Comparison of ENCODE assay signal across 20 cellular contexts in the genomic region with DNA sequence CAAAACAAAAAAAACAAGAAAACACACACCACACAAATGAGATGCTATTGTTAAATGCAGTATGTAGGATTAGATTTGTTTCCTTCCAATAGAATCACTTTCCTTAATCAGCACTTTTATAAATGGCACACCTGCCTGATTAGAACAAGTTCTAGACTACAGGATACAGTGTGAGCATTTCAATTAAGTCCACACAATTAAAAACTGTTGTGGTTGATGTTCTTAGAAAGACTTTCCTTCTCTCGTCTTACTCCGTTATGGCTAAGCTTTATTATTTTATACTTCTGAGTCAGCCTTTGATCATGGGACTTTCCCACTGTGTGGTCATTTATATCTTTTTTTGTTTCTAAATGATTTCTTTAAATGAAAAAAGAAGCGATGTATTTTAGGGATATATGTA.
DNase-seq lines count a peak whose midpoint lies in the region; ATAC-seq and TF ChIP-seq lines count a peak whose summit lies in the region.
"Had no signal": no experiment of that assay in that cellular context is flagged by ENCODE, and none has a peak within 500 bp of the region (broad histone marks: within the 10 kb centered on the region; RNA-seq: fewer than 3 reads in every experiment).

No MANE protein-coding gene starts in this region.

- H3K4me1 ChIP-seq in GM23248 (ENCODE audit: insufficient read depth) (peaks cover 22% of the 10 kb centered on the region), SK-N-SH (ENCODE audit: control insufficient read depth in 1 of 2, insufficient read depth in 2 of 2, low read depth in 1 of 2, low read length in 1 of 2) (peaks cover 24 to 35% of the 10 kb centered on the region in 2 experiments; a peak in 3 of 4 replicates), smooth muscle cell (ENCODE audit: low read depth) (peaks cover 10% of the 10 kb centered on the region)

- in situ Hi-C loops in GM23248 (cut with MboI): no loop called here

- no peaks in the 10 kb centered on the region for H3K9me3 ChIP-seq in GM23248 (ENCODE audit: low read depth)
- H3K9me3 ChIP-seq in SK-N-SH: no peaks in the 10 kb centered on the region
- no peaks in the 10 kb centered on the region for H3K9me3 ChIP-seq in smooth muscle cell (replicated peaks; ENCODE audit: low read depth)
- H3K9me3 ChIP-seq: gastroesophageal sphincter had no signal

- no peak for TF ChIP-seq EP300 in SK-N-SH (IDR thresholded peaks at IDR 0.05; ENCODE audit: borderline replicate concordance in 1 of 2, low read depth in 1 of 2, low read length in 1 of 2)

- 34 to 43% methylated on average over 3 of the region's 3 CpGs for WGBS in GM23248 (ENCODE audit: low coverage in 1 of 2, low lambda C conversion rate in 2 of 2, missing lambda C conversion rate in 2 of 2), 2 experiments
- 17% methylated on average over 3 of the region's 3 CpGs for WGBS in SK-N-SH (ENCODE audit: low lambda C conversion rate)
- WGBS in smooth muscle cell (ENCODE audit: low lambda C conversion rate): 78% methylated on average over 3 of the region's 3 CpGs

- TF ChIP-seq RAD21 in SK-N-SH (IDR thresholded peaks at IDR 0.05; ENCODE audit: low read length): no peak

- H3K36me3 ChIP-seq in GM23248 (ENCODE audit: low read depth) (no peaks in the 10 kb centered on the region), SK-N-SH (replicated peaks in 1 of 2; ENCODE audit: control insufficient read depth in 1 of 2, insufficient read depth in 2 of 2, low read length in 1 of 2) (no peaks in the 10 kb centered on the region), smooth muscle cell (ENCODE audit: low read depth) (no peaks in the 10 kb centered on the region)
- H3K36me3 ChIP-seq: gastroesophageal sphincter had no signal

- H3K4me2 ChIP-seq in GM23248 (ENCODE audit: unreplicated experiment): peak overlapping the region; percentile 24
- peak overlapping the region; percentile 59 for H3K4me2 ChIP-seq in SK-N-SH
- H3K4me2 ChIP-seq in smooth muscle cell: no peak overlapping the region

- H3K27me3 ChIP-seq in GM23248 (replicated peaks; ENCODE audit: insufficient read depth): no peaks in the 10 kb centered on the region
- no peaks in the 10 kb centered on the region for H3K27me3 ChIP-seq in SK-N-SH (ENCODE audit: insufficient read depth)
- H3K27me3 ChIP-seq in smooth muscle cell (ENCODE audit: low read depth): no peaks in the 10 kb centered on the region
- H3K27me3 ChIP-seq: gastroesophageal sphincter had no signal

- ATAC-seq in GM19324 (IDR thresholded peaks at IDR 0.05; ENCODE audit: low FRiP score, unreplicated experiment): no peak
- no peak for ATAC-seq in HG03039 (IDR thresholded peaks at IDR 0.05; ENCODE audit: unreplicated experiment)
- ATAC-seq: gastroesophageal sphincter, WTC11 had no signal

- H3K9me2 ChIP-seq in GM23248 (ENCODE audit: insufficient read depth): no peaks in the 10 kb centered on the region
- H3K9me2 ChIP-seq in SK-N-SH: no peaks in the 10 kb centered on the region

- peaks cover 21% of the 10 kb centered on the region for H3F3A ChIP-seq in GM23248 (ENCODE audit: insufficient read depth)
- H3F3A ChIP-seq in SK-N-SH (replicated peaks; ENCODE audit: insufficient read depth): peaks cover 21% of the 10 kb centered on the region
- H3F3A ChIP-seq in smooth muscle cell (ENCODE audit: low read depth): no peaks in the 10 kb centered on the region

- DNase-seq in GM23248 (peak; percentile 60), SK-N-SH (no peak), fibroblast of pulmonary artery (ENCODE audit: low read depth) (peak; percentile 20), smooth muscle cell (lab: John Stamatoyannopoulos, UW; ENCODE audit: unreplicated experiment) (no peak), Ammon's horn (ENCODE audit: low spot score) (no peak)
- DNase-seq: amniotic stem cell; CD4-positive, alpha-beta memory T cell; cortex of kidney; GDM1; GOT3; islet precursor cell; KBM-7; NCI-H1436; NCI-H446 treated with DMSO at 0.1 percent for 48 hours; stimulated activated CD8-positive, alpha-beta memory T cell treated with anti-CD3 and anti-CD28 coated beads, Interleukin-4, amount 100 ng/mL, for 48 hours; SW 1271 had no signal

- no peak overlapping the region for H3K4me3 ChIP-seq in GM23248
- H3K4me3 ChIP-seq in SK-N-SH (ENCODE audit: low read depth in 2 of 2, low read length in 1 of 2): 0 out of 4 replicates have a peak overlapping the region, but pooled peaks of 1 of the 2 experiments have one; percentile 2
- H3K4me3 ChIP-seq in fibroblast of pulmonary artery (replicated peaks; ENCODE audit: low read depth, low read length): no peak overlapping the region
- H3K4me3 ChIP-seq in smooth muscle cell: no peak overlapping the region
- H3K4me3 ChIP-seq: gastroesophageal sphincter had no signal

- H4K20me1 ChIP-seq in GM23248 (ENCODE audit: insufficient read depth): no peaks in the 10 kb centered on the region; the same call in 1 of the 2 replicates
- H4K20me1 ChIP-seq in SK-N-SH (ENCODE audit: insufficient read depth): peaks cover 17% of the 10 kb centered on the region; the same call in 1 of the 2 replicates
- peaks cover 41% of the 10 kb centered on the region for H4K20me1 ChIP-seq in smooth muscle cell (ENCODE audit: low read depth)

- H3K9ac ChIP-seq in GM23248 (no peak overlapping the region), SK-N-SH (peak overlapping the region; percentile 12; the same call in 1 of the 2 replicates), smooth muscle cell (ENCODE audit: low read depth) (no peak overlapping the region)

- no peak overlapping the region for H3K27ac ChIP-seq in GM23248
- H3K27ac ChIP-seq in SK-N-SH (ENCODE audit: low read depth in 2 of 2, low read length in 1 of 2): peak overlapping the region; percentile 72 to 92; a peak in 3 of 4 replicates
- peak overlapping the region; percentile 30 for H3K27ac ChIP-seq in smooth muscle cell (ENCODE audit: low read depth)
- H3K27ac ChIP-seq: gastroesophageal sphincter had no signal

- CTCF ChIA-PET in SK-N-SH (lab: Yijun Ruan, JAX): no interaction called here

- H2AFZ ChIP-seq in GM23248 (no peak overlapping the region), SK-N-SH (ENCODE audit: low read depth) (no peak overlapping the region), smooth muscle cell (ENCODE audit: low read depth) (no peak overlapping the region)

- TF ChIP-seq CTCF in SK-N-SH (IDR thresholded peaks at IDR 0.05) (no peak), fibroblast of pulmonary artery (IDR thresholded peaks at IDR 0.05; ENCODE audit: low read length, missing control alignments) (no peak), smooth muscle cell (IDR thresholded peaks at IDR 0.05; ENCODE audit: borderline replicate concordance, insufficient read depth, poor library complexity, severe bottlenecking) (no peak)

- POLR2A ChIA-PET in SK-N-SH (lab: Yijun Ruan, JAX): no interaction called here

- H3K79me2 ChIP-seq in GM23248 (ENCODE audit: insufficient read depth) (peaks cover 77% of the 10 kb centered on the region), SK-N-SH (ENCODE audit: insufficient read depth) (peaks cover 67% of the 10 kb centered on the region), smooth muscle cell (ENCODE audit: low read depth) (peaks cover 8% of the 10 kb centered on the region)

TF ChIP-seq in SK-N-SH, 30 proteins besides CTCF, POLR2A, EP300 and RAD21 (continues in another document):
- TF ChIP-seq GABPA (IDR thresholded peaks at IDR 0.05; ENCODE audit: low read depth) (no peak), TEAD4 (IDR thresholded peaks at IDR 0.05; ENCODE audit: borderline replicate concordance, insufficient read depth) (no peak), NRF1 (IDR thresholded peaks at IDR 0.05; ENCODE audit: low read depth, low read length) (no peak), FOSL2 (IDR thresholded peaks at IDR 0.05; ENCODE audit: borderline replicate concordance, low read depth) (no peak), RCOR1 (IDR thresholded peaks at IDR 0.05; ENCODE audit: low read length) (no peak), NFIC (IDR thresholded peaks at IDR 0.05; ENCODE audit: borderline replicate concordance) (no peak), SMC3 (IDR thresholded peaks at IDR 0.05; ENCODE audit: low read depth, low read length) (no peak)
- TF ChIP-seq, protein P1, sequence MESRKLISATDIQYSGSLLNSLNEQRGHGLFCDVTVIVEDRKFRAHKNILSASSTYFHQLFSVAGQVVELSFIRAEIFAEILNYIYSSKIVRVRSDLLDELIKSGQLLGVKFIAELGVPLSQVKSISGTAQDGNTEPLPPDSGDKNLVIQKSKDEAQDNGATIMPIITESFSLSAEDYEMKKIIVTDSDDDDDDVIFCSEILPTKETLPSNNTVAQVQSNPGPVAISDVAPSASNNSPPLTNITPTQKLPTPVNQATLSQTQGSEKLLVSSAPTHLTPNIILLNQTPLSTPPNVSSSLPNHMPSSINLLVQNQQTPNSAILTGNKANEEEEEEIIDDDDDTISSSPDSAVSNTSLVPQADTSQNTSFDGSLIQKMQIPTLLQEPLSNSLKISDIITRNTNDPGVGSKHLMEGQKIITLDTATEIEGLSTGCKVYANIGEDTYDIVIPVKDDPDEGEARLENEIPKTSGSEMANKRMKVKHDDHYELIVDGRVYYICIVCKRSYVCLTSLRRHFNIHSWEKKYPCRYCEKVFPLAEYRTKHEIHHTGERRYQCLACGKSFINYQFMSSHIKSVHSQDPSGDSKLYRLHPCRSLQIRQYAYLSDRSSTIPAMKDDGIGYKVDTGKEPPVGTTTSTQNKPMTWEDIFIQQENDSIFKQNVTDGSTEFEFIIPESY (IDR thresholded peaks at IDR 0.05; ENCODE audit: borderline replicate concordance, low read depth): no peak
- TF ChIP-seq, protein P2, sequence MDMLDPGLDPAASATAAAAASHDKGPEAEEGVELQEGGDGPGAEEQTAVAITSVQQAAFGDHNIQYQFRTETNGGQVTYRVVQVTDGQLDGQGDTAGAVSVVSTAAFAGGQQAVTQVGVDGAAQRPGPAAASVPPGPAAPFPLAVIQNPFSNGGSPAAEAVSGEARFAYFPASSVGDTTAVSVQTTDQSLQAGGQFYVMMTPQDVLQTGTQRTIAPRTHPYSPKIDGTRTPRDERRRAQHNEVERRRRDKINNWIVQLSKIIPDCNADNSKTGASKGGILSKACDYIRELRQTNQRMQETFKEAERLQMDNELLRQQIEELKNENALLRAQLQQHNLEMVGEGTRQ (IDR thresholded peaks at IDR 0.05; ENCODE audit: borderline replicate concordance, low read depth, low read length): no peak
- TF ChIP-seq, protein P3, sequence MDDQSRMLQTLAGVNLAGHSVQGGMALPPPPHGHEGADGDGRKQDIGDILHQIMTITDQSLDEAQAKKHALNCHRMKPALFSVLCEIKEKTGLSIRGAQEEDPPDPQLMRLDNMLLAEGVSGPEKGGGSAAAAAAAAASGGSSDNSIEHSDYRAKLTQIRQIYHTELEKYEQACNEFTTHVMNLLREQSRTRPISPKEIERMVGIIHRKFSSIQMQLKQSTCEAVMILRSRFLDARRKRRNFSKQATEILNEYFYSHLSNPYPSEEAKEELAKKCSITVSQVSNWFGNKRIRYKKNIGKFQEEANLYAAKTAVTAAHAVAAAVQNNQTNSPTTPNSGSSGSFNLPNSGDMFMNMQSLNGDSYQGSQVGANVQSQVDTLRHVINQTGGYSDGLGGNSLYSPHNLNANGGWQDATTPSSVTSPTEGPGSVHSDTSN (IDR thresholded peaks at IDR 0.05): no peak
- TF ChIP-seq, protein P4, sequence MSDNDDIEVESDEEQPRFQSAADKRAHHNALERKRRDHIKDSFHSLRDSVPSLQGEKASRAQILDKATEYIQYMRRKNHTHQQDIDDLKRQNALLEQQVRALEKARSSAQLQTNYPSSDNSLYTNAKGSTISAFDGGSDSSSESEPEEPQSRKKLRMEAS (IDR thresholded peaks at IDR 0.05; ENCODE audit: low read depth): no peak

Comparison
In these comparisons a context has a peak if more than half of its experiments do, and no peak if none do; other contexts are left out.
1. DNase-seq: peak in GM23248 (single experiment) and fibroblast of pulmonary artery (single experiment); none in SK-N-SH (single experiment), smooth muscle cell (single experiment) and Ammon's horn (single experiment).